9 cellular contexts compared by ENCODE assay signal in genomic region chr20:37803476-37804307, GRCh38.
A peak's percentile ranks its signal among the peaks of the same experiment; 100 is the strongest.
DNase-seq lines count a peak whose midpoint lies in the region; ATAC-seq and TF ChIP-seq lines count a peak whose summit lies in the region.
"Had no signal": no experiment of that assay in that cellular context is flagged by ENCODE, and none has a peak within 500 bp of the region (broad histone marks: within the 10 kb centered on the region; RNA-seq: fewer than 3 reads in every experiment).

No MANE protein-coding gene starts in this region.

- peak overlapping the region; percentile 33 to 88 (median 81) for H3K27ac ChIP-seq in spleen

- TF ChIP-seq CTCF in spleen (IDR thresholded peaks at IDR 0.05 in 8 of 11, conservative IDR thresholded peaks at IDR 0.05 in 3 of 11) = no peak

- peaks cover 0 to 76% (median 7%) of the 10 kb centered on the region in 6 donors for H3K36me3 ChIP-seq in spleen
- peaks cover 4% of the 10 kb centered on the region for H3K36me3 ChIP-seq in H7 (replicated peaks; ENCODE audit: control insufficient read depth, insufficient read depth, low read length)

- H3K4me1 ChIP-seq in spleen = peaks cover 32 to 77% (median 65%) of the 10 kb centered on the region in 6 donors

- intact Hi-C loops in spleen (cut with DNase I; ENCODE audit: low total_unique reads) = no loop called here

- DNase-seq in SKM-1 (lab: John Stamatoyannopoulos, UW; ENCODE audit: unreplicated experiment) (peak; percentile 46), spleen (no peak), DMS153 (lab: John Stamatoyannopoulos, UW) (no peak), H7 (no peak), COLO668 (lab: John Stamatoyannopoulos, UW; ENCODE audit: unreplicated experiment) (no peak)
- no peak for DNase-seq in activated naive CD4-positive, alpha-beta T cell treated with anti-CD3 and anti-CD28 coated beads, Interleukin-2, amount 50 U/mL, for 16 hours
- DNase-seq: activated CD8-positive, alpha-beta memory T cell treated with anti-CD3 and anti-CD28 coated beads, Interleukin-2, amount 50 U/mL, for 48 hours had no signal

- H3K4me3 ChIP-seq in spleen (peak overlapping the region in 1 of 8 donors; percentile 31), H7 (ENCODE audit: insufficient read depth, low read depth, low read length) (no peak overlapping the region)

- ATAC-seq in GM19351 (IDR thresholded peaks at IDR 0.05; ENCODE audit: unreplicated experiment) (peak; percentile 79), HG03135 (IDR thresholded peaks at IDR 0.05; ENCODE audit: unreplicated experiment) (peak; percentile 55)

- TF ChIP-seq POLR2A in spleen (IDR thresholded peaks at IDR 0.05) = no peak

- H3K9me3 ChIP-seq in spleen = no peaks in the 10 kb centered on the region

- H3K27me3 ChIP-seq in spleen (replicated peaks in 1 of 7) (no peaks in the 10 kb centered on the region), H7 (ENCODE audit: control insufficient read depth, insufficient read depth, low read length) (no peaks in the 10 kb centered on the region)

- 47 to 60% (median 53%) methylated on average over 7 of the region's 7 CpGs for WGBS in spleen, 5 donors
